Comparison of ENCODE assay signal across 8 cellular contexts in genomic region chr4:37685726-37686372, GRCh38. TPM values are rescaled to one million over a fixed set of nuclear protein-coding genes. Genes with fewer than 3 reads are reported as not detected.
DNase-seq lines count a peak whose midpoint lies in the region; ATAC-seq and TF ChIP-seq lines count a peak whose summit lies in the region.

No MANE protein-coding gene starts in this region.

- peak overlapping the region; percentile 88 for H3K4me2 ChIP-seq in mammary epithelial cell (ENCODE audit: insufficient read depth, low read depth, low read length)

- TF ChIP-seq POLR2A in GM19099 (IDR thresholded peaks at IDR 0.05; ENCODE audit: extremely low read depth, insufficient read length, low read depth), result peak; percentile 73

- no peaks in the 10 kb centered on the region for H3K9me3 Mint-ChIP-seq in CD14-positive monocyte
- H3K9me3 Mint-ChIP-seq in T-helper 2 cell treated with Interferon-gamma antibody and Interleukin-4, amounts not matched to agents 5 μg/mL and 100 μg/mL, for 36 hours, result no peaks in the 10 kb centered on the region

- 2% methylated on average over 26 of the region's 82 CpGs for WGBS in mammary epithelial cell (ENCODE audit: low coverage, missing lambda C conversion rate)

- peak overlapping the region; percentile 73 to 98 (median 87) for H3K4me3 ChIP-seq in mammary epithelial cell (replicated peaks in 1 of 3; ENCODE audit: insufficient read depth in 1 of 3, low read depth in 2 of 3, low read length in 3 of 3)

- no peaks in the 10 kb centered on the region for H3K36me3 ChIP-seq in mammary epithelial cell (ENCODE audit: insufficient read depth, low read length)

- CTCF ChIA-PET in mammary epithelial cell (lab: Charles Lee; ENCODE audit: low non-redundant PET), result no interaction called here

- TF ChIP-seq CTCF in CD14-positive monocyte (IDR thresholded peaks at IDR 0.05) (no peak), mammary epithelial cell (conservative IDR thresholded peaks at IDR 0.05 in 1 of 2, IDR thresholded peaks at IDR 0.05 in 1 of 2; ENCODE audit: extremely low read depth in 1 of 2, insufficient read depth in 1 of 2, low read depth in 1 of 2, low read length in 2 of 2) (no peak)

- H3K27me3 Mint-ChIP-seq in CD14-positive monocyte (ENCODE audit: low read depth in 3 of 3), result no peaks in the 10 kb centered on the region
- H3K27me3 Mint-ChIP-seq in T-helper 2 cell treated with Interferon-gamma antibody and Interleukin-4, amounts not matched to agents 5 μg/mL and 100 μg/mL, for 36 hours (ENCODE audit: low read depth), result peaks cover 3% of the 10 kb centered on the region

- in situ Hi-C loops in mammary epithelial cell (cut with MboI; ENCODE audit: low sequenced_read_pairs in 2 of 2), result no loop called here
- in situ Hi-C loops in KBM-7 (cut with MboI; ENCODE audit: low pct_unique_long_range_greater_than_20kb, low sequenced_read_pairs), result no loop called here

- H4K20me1 ChIP-seq in mammary epithelial cell (ENCODE audit: insufficient read depth, low read length), result no peaks in the 10 kb centered on the region

- peaks cover 21% of the 10 kb centered on the region for H3K4me1 ChIP-seq in mammary epithelial cell (ENCODE audit: insufficient read depth, low read length)

- peak overlapping the region; percentile 81 to 97 (median 90) for H3K27ac Mint-ChIP-seq in CD14-positive monocyte
- H3K27ac Mint-ChIP-seq in T-helper 2 cell treated with Interferon-gamma antibody and Interleukin-4, amounts not matched to agents 5 μg/mL and 100 μg/mL, for 36 hours, result peak overlapping the region; percentile 98

- H3K79me2 ChIP-seq in mammary epithelial cell (ENCODE audit: insufficient read depth, low read length), result peaks cover 30% of the 10 kb centered on the region

- peak; percentile 17 for ATAC-seq in HG03432 (IDR thresholded peaks at IDR 0.05; ENCODE audit: unreplicated experiment)

- peaks cover 50% of the 10 kb centered on the region for H3K4me1 Mint-ChIP-seq in CD14-positive monocyte
- H3K4me1 Mint-ChIP-seq in T-helper 2 cell treated with Interferon-gamma antibody and Interleukin-4, amounts not matched to agents 5 μg/mL and 100 μg/mL, for 36 hours (ENCODE audit: low read depth), result peaks cover 32% of the 10 kb centered on the region

- no peaks in the 10 kb centered on the region for H3K9me3 ChIP-seq in mammary epithelial cell (replicated peaks; ENCODE audit: insufficient read depth, low read length)

- H3K27ac ChIP-seq in mammary epithelial cell (ENCODE audit: insufficient read depth, low read depth, low read length), result peak overlapping the region; percentile 67

- H3K4me3 Mint-ChIP-seq in CD14-positive monocyte, result peak overlapping the region; percentile 88 to 89
- peak overlapping the region; percentile 97 for H3K4me3 Mint-ChIP-seq in T-helper 2 cell treated with Interferon-gamma antibody and Interleukin-4, amounts not matched to agents 5 μg/mL and 100 μg/mL, for 36 hours

- H3K36me3 Mint-ChIP-seq in CD14-positive monocyte, result peaks cover 0 to 26% of the 10 kb centered on the region in 2 donors
- H3K36me3 Mint-ChIP-seq in T-helper 2 cell treated with Interferon-gamma antibody and Interleukin-4, amounts not matched to agents 5 μg/mL and 100 μg/mL, for 36 hours (ENCODE audit: low read depth), result peaks cover 26% of the 10 kb centered on the region

- peak overlapping the region; percentile 81 for H3K9ac ChIP-seq in mammary epithelial cell (ENCODE audit: insufficient read depth, low read length)

- H3K27me3 ChIP-seq in mammary epithelial cell (ENCODE audit: insufficient read depth, low read length), result no peaks in the 10 kb centered on the region

- BruUV-seq in mammary epithelial cell (replicated peaks; lab: Mats Ljungman, UMichigan), result no TSS peak

- DNase-seq in CD14-positive monocyte (ENCODE audit: low spot score) (no peak), mammary epithelial cell (no peak), left kidney (ENCODE audit: low read depth, low spot score) (peak; percentile 82), KBM-7 (no peak)
- DNase-seq in T-helper 2 cell treated with Interferon-gamma antibody and Interleukin-4, amounts not matched to agents 5 μg/mL and 100 μg/mL, for 36 hours (ENCODE audit: low spot score), result peak; percentile 45
- DNase-seq in stimulated activated CD4-positive, alpha-beta T cell treated with anti-CD3 and anti-CD28 coated beads, TNF-alpha, amount 100 ng/mL, for 24 hours (ENCODE audit: low read depth in 3 of 3), result peak in 2 of 3 experiments; percentile 15 to 45

- peak overlapping the region; percentile 93 for H2AFZ ChIP-seq in mammary epithelial cell (ENCODE audit: low read depth, low read length)

- dilution Hi-C loops in mammary epithelial cell (cut with HindIII; ENCODE audit: low sequenced_read_pairs), result no loop called here

- intact Hi-C loops in CD14-positive monocyte (cut with micrococcal nuclease), result loop anchor here (5.0 kb wide), 3 partner anchors 71 to 291 kb away; no protein-coding TSS in a partner anchor
- intact Hi-C loops in mammary epithelial cell (cut with micrococcal nuclease), result loop anchor here (1.0 to 2.0 kb wide), 3 partner anchors 20 to 83 kb away; no protein-coding TSS in a partner anchor

RNA-seq across cellular contexts. Expression of gene RELL1, which starts 0.3 kb away (rescaled TPM):
- polyA plus RNA-seq in CD14-positive monocyte (10 to 100 TPM; 13.3 to 16.2 TPM), mammary epithelial cell (12.8 TPM)
- 10 to 100 TPM; 35.7 to 93.2 TPM for total RNA-seq in mammary epithelial cell
- 29.2 TPM for polyA minus RNA-seq in mammary epithelial cell

Comparison
In these comparisons a context has a peak if more than half of its experiments do, and no peak if none do; other contexts are left out.
1. DNase-seq: peak in T-helper 2 cell treated with Interferon-gamma antibody and Interleukin-4, amounts not matched to agents 5 μg/mL and 100 μg/mL, for 36 hours (single experiment), left kidney (single experiment) and stimulated activated CD4-positive, alpha-beta T cell treated with anti-CD3 and anti-CD28 coated beads, TNF-alpha, amount 100 ng/mL, for 24 hours (2 of 3); none in CD14-positive monocyte (single experiment), mammary epithelial cell (single experiment) and KBM-7 (single experiment).